Comparison of ENCODE assay signal across 8 cellular contexts in the genomic region with DNA sequence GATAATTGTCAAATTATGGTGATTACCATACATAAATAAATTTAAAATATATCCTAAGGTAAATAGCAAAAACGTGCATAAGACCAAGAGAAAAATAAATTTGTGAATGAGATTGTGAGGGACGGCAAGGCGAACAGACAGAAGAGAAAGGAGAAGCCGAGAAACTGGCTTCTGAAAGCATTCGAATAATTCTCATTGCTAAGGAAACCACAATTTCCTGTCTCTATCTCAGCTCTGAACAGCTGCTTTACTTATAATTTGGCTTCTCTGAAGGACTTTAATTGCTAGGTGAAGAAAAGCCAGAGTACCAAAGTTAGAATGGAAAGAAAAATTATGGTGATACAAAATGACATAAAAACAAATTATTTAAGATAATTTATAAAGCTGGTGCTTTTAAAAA.
DNase-seq lines count a peak whose midpoint lies in the region; ATAC-seq, FAIRE-seq and TF ChIP-seq lines count a peak whose summit lies in the region.

No MANE protein-coding gene starts in this region.

- H3K4me1 ChIP-seq in GM12878 (ENCODE audit: control insufficient read depth, insufficient read depth, low read length) (no peaks in the 10 kb centered on the region), BE2C (no peaks in the 10 kb centered on the region)

- TF ChIP-seq POLR2A in GM12878 (IDR thresholded peaks at IDR 0.05; ENCODE audit: low read depth, low read length) = no peak

- no peak for TF ChIP-seq RAD21 in GM12878 (IDR thresholded peaks at IDR 0.05; ENCODE audit: insufficient read depth, low read depth, low read length)

- H3K4me3 ChIP-seq in GM12878 = no peak overlapping the region
- H3K4me3 ChIP-seq in BE2C (ENCODE audit: low read depth, low read length) = no peak overlapping the region

- FAIRE-seq in GM12878 (lab: Jason Lieb, UNC) = peak; percentile 75

- no peaks in the 10 kb centered on the region for H3K9me3 ChIP-seq in GM12878 (replicated peaks; ENCODE audit: control insufficient read depth, insufficient read depth, low read length)
- H3K9me3 ChIP-seq in BE2C = no peaks in the 10 kb centered on the region

- H3K27me3 ChIP-seq in GM12878 (replicated peaks in 1 of 2; ENCODE audit: control insufficient read depth in 2 of 2, insufficient read depth in 2 of 2, low read length in 1 of 2) = no peaks in the 10 kb centered on the region
- no peaks in the 10 kb centered on the region for H3K27me3 ChIP-seq in BE2C

- no peak overlapping the region for H2AFZ ChIP-seq in GM12878 (ENCODE audit: control insufficient read depth, low read depth, low read length)

- H3K4me2 ChIP-seq in GM12878 (ENCODE audit: control insufficient read depth, insufficient read depth) = no peak overlapping the region

- no peak overlapping the region for H3K9ac ChIP-seq in GM12878 (ENCODE audit: control insufficient read depth, insufficient read depth, low read length)

- no peak overlapping the region for H3K27ac ChIP-seq in GM12878 (ENCODE audit: control insufficient read depth, insufficient read depth)

- TF ChIP-seq EP300 in GM12878 (IDR thresholded peaks at IDR 0.05; ENCODE audit: borderline replicate concordance in 1 of 2, control insufficient read depth in 1 of 2, low read depth in 2 of 2, low read length in 2 of 2) = 0 out of 4 replicates have a peak, but pooled peaks of 1 of the 2 experiments have one; percentile 8

- H4K20me1 ChIP-seq in GM12878 (ENCODE audit: control insufficient read depth, insufficient read depth) = no peaks in the 10 kb centered on the region

- no TSS peak for BruUV-seq in GM12878 (replicated peaks; lab: Mats Ljungman, UMichigan)

- DNase-seq in ELR (ENCODE audit: low read depth) (peak; percentile 47), GM12878 (ENCODE audit: low read depth, low spot score) (no peak), NCI-H187 (lab: John Stamatoyannopoulos, UW) (no peak), NK-92 (lab: John Stamatoyannopoulos, UW; ENCODE audit: unreplicated experiment) (no peak), mesenteric fat pad (ENCODE audit: low spot score) (no peak), BE2C (no peak)

- POLR2A ChIA-PET in GM12878 (lab: Charles Lee) = no interaction called here

- no peak for TF ChIP-seq CTCF in GM12878 (IDR thresholded peaks at IDR 0.05 in 2 of 3, conservative IDR thresholded peaks at IDR 0.05 in 1 of 3; ENCODE audit: control insufficient read depth in 2 of 3, extremely low read depth in 1 of 3, insufficient read depth in 1 of 3, low read depth in 3 of 3, low read length in 3 of 3)
- TF ChIP-seq CTCF in BE2C (IDR thresholded peaks at IDR 0.05; ENCODE audit: low read depth, low read length) = no peak

- CTCF ChIA-PET in GM12878 (lab: Yijun Ruan, JAX) = interaction anchor here (0.9 kb wide), 1 partner anchor 9 kb away, joined by 4 read pairs; no protein-coding TSS in a partner anchor

- peak; percentile 85 for ATAC-seq in GM19468 (IDR thresholded peaks at IDR 0.05; ENCODE audit: extremely low read depth, unreplicated experiment)
- peak; percentile 91 for ATAC-seq in HG03196 (IDR thresholded peaks at IDR 0.05; ENCODE audit: unreplicated experiment)
- ATAC-seq in GM12878 = peak; percentile 60; the same call in 2 of the 3 replicates

- SMC1A ChIA-PET in GM12878 (lab: Charles Lee; ENCODE audit: uncharacterized antibody, unreplicated experiment) = interaction anchor here (0.8 to 1.3 kb wide), 2 partner anchors 31 to 37 kb away, joined by 3 read pairs; no protein-coding TSS in a partner anchor

- no peaks in the 10 kb centered on the region for H3K36me3 ChIP-seq in GM12878 (ENCODE audit: control insufficient read depth in 2 of 2, insufficient read depth in 2 of 2, low read length in 1 of 2)
- no peaks in the 10 kb centered on the region for H3K36me3 ChIP-seq in BE2C

- no peaks in the 10 kb centered on the region for H3K79me2 ChIP-seq in GM12878 (ENCODE audit: control insufficient read depth, insufficient read depth, low read length)

- RAD21 ChIA-PET in GM12878 (lab: Charles Lee; ENCODE audit: unreplicated experiment) = no interaction called here

- in situ Hi-C loops in GM12878 (cut with MboI) = no loop called here

- intact Hi-C loops in GM12878 (cut with micrococcal nuclease; ENCODE audit: unreplicated experiment) = no loop called here

- 6% methylated on average over 5 of the region's 5 CpGs for WGBS in GM12878 (ENCODE audit: insufficient coverage, insufficient replicate concordance, low lambda C conversion rate, missing lambda C conversion rate)

TF ChIP-seq in GM12878, 131 proteins besides CTCF, POLR2A, EP300 and RAD21:
- TF ChIP-seq SREBF1 (IDR thresholded peaks at IDR 0.05; ENCODE audit: low read length) (no peak), SMARCA5 (IDR thresholded peaks at IDR 0.05) (no peak), CBX5 (IDR thresholded peaks at IDR 0.05; ENCODE audit: low read depth) (no peak), STAT3 (IDR thresholded peaks at IDR 0.05; ENCODE audit: low read depth, low read length) (no peak), CBFB (IDR thresholded peaks at IDR 0.05; ENCODE audit: low read depth) (no peak), RUNX3 (IDR thresholded peaks at IDR 0.05; ENCODE audit: low read length) (peak; percentile 48), KDM1A (IDR thresholded peaks at IDR 0.05; ENCODE audit: borderline replicate concordance) (no peak), DPF2 (IDR thresholded peaks at IDR 0.05) (no peak), ZSCAN29 (IDR thresholded peaks at IDR 0.05) (peak; percentile 90), RELA (IDR thresholded peaks at IDR 0.05; ENCODE audit: borderline replicate concordance, partially characterized antibody) (no peak), CEBPB (IDR thresholded peaks at IDR 0.05; ENCODE audit: borderline replicate concordance in 1 of 2, low read depth in 2 of 2, low read length in 2 of 2) (no peak)
TF ChIP-seq in GM12878: peak in this region for 2.
